ENCODE assay signal across 9 cellular contexts in the genomic region with DNA sequence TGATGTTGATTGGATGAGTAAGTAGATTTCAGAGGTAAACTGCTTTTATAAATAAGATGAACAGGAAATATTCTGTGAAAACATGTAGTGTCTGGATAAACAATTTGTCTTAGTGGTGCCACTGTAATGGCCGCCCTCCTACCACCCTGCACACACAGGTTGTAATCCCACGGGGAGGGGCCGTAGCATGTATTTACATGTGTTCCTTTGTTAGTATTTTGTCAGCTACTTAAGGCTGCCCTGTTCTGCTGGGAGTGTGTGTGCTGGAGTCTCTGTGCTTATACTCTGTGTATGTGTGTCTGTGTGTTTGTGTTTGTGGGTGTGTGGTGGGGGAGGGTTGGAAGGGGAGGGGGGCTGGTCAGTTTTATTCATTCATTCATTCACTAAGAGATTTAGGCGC. TPM values are rescaled to one million over a fixed set of nuclear protein-coding genes. Genes with fewer than 3 reads are reported as not detected.
DNase-seq lines count a peak whose midpoint lies in the region; ATAC-seq, FAIRE-seq and TF ChIP-seq lines count a peak whose summit lies in the region.
"Had no signal": no experiment of that assay in that cellular context is flagged by ENCODE, and none has a peak within 500 bp of the region (broad histone marks: within the 10 kb centered on the region; RNA-seq: fewer than 3 reads in every experiment).

No MANE protein-coding gene starts in this region.

- no peaks in the 10 kb centered on the region for H3F3A ChIP-seq in GM23338 (replicated peaks; ENCODE audit: low read depth)

- no TSS peak for BruUV-seq in GM12878 (replicated peaks; lab: Mats Ljungman, UMichigan)

- H3K9ac ChIP-seq in GM12878 (ENCODE audit: control insufficient read depth, insufficient read depth, low read length): no peak overlapping the region

- no peak for TF ChIP-seq CTCF in GM23338 (conservative IDR thresholded peaks at IDR 0.05; ENCODE audit: low read depth in 2 of 2)
- no peak for TF ChIP-seq CTCF in GM12878 (IDR thresholded peaks at IDR 0.05 in 2 of 3, conservative IDR thresholded peaks at IDR 0.05 in 1 of 3; ENCODE audit: control insufficient read depth in 2 of 3, extremely low read depth in 1 of 3, insufficient read depth in 1 of 3, low read depth in 3 of 3, low read length in 3 of 3)
- no peak for TF ChIP-seq CTCF in natural killer cell (IDR thresholded peaks at IDR 0.05)
- no peak for TF ChIP-seq CTCF in ovary (IDR thresholded peaks at IDR 0.05)

- FAIRE-seq in GM12878 (lab: Jason Lieb, UNC): no peak

- ATAC-seq in GM23338 (no peak), GM12878 (peak; percentile 17), natural killer cell (no peak)

- peaks cover 25% of the 10 kb centered on the region for H3K27me3 Mint-ChIP-seq in GM23338 (ENCODE audit: insufficient read depth, low read depth, poor library complexity)
- no peaks in the 10 kb centered on the region for H3K27me3 Mint-ChIP-seq in natural killer cell (ENCODE audit: low read depth in 2 of 2)

- peak; percentile 27 to 61 for DNase-seq in NCI-H2081 (lab: John Stamatoyannopoulos, UW)
- no peak for DNase-seq in NCI-H2081 treated with DMSO at 0.1 percent for 48 hours (lab: John Stamatoyannopoulos, UW)
- no peak for DNase-seq in GM23338 (ENCODE audit: low spot score)
- no peak for DNase-seq in GM12878 (ENCODE audit: low read depth, low spot score)
- DNase-seq in natural killer cell: no peak
- DNase-seq in ovary: no peak
- DNase-seq in dermis blood vessel endothelial cell: no peak
- DNase-seq in stimulated activated CD4-positive, alpha-beta T cell treated with anti-CD3 and anti-CD28 coated beads, Interleukin-4, amount 100 ng/mL, for 24 hours: no peak
- DNase-seq: WERI-Rb-1 had no signal

- no peaks in the 10 kb centered on the region for H3K9me2 ChIP-seq in GM23338 (ENCODE audit: insufficient read depth)

- H3K27me3 ChIP-seq in GM23338 (ENCODE audit: insufficient read depth) (peaks cover 42% of the 10 kb centered on the region), GM12878 (replicated peaks in 1 of 2; ENCODE audit: control insufficient read depth in 2 of 2, insufficient read depth in 2 of 2, low read length in 1 of 2) (no peaks in the 10 kb centered on the region), ovary (no peaks in the 10 kb centered on the region)

- no peak overlapping the region for H3K27ac Mint-ChIP-seq in GM23338
- peak overlapping the region; percentile 89 to 95 for H3K27ac Mint-ChIP-seq in natural killer cell

- CTCF ChIA-PET in GM12878 (lab: Yijun Ruan, JAX): interaction anchor here (1.0 to 1.5 kb wide), 2 partner anchors 28 to 566 kb away, joined by 3 to 4 read pairs; no protein-coding TSS in a partner anchor

- intact Hi-C loops in GM12878 (cut with micrococcal nuclease; ENCODE audit: unreplicated experiment): loop anchor here (5.0 kb wide), 1 partner anchor 47 kb away; no protein-coding TSS in a partner anchor
- intact Hi-C loops in natural killer cell (cut with micrococcal nuclease): loop anchor here (5.0 kb wide), 1 partner anchor 218 kb away; no protein-coding TSS in a partner anchor
- intact Hi-C loops in ovary (cut with DNase I): no loop called here

- no peak overlapping the region for H3K27ac ChIP-seq in GM23338 (ENCODE audit: low read depth)
- no peak overlapping the region for H3K27ac ChIP-seq in GM12878 (ENCODE audit: control insufficient read depth, insufficient read depth)
- peak overlapping the region in 1 of 2 donors; percentile 68 for H3K27ac ChIP-seq in ovary
- H3K27ac ChIP-seq: WERI-Rb-1 had no signal

- WGBS in GM12878 (ENCODE audit: insufficient coverage, insufficient replicate concordance, low lambda C conversion rate, missing lambda C conversion rate): 94% methylated on average over 4 of the region's 4 CpGs
- WGBS in ovary, 3 donors: 58 to 75% (median 63%) methylated on average over 4 of the region's 4 CpGs

- TF ChIP-seq EP300 in GM12878 (IDR thresholded peaks at IDR 0.05; ENCODE audit: borderline replicate concordance in 1 of 2, control insufficient read depth in 1 of 2, low read depth in 2 of 2, low read length in 2 of 2): no peak
- TF ChIP-seq EP300 in ovary (IDR thresholded peaks at IDR 0.05): no peak

- H3K79me2 ChIP-seq in GM23338 (replicated peaks; ENCODE audit: insufficient read depth): no peaks in the 10 kb centered on the region
- peaks cover 35% of the 10 kb centered on the region for H3K79me2 ChIP-seq in GM12878 (ENCODE audit: control insufficient read depth, insufficient read depth, low read length)

- SMC1A ChIA-PET in GM12878 (lab: Charles Lee; ENCODE audit: uncharacterized antibody, unreplicated experiment): interaction anchor here (1.0 to 1.9 kb wide), 5 partner anchors 10 to 48 kb away, joined by 3 to 5 read pairs (median 3); no protein-coding TSS in a partner anchor

- H3K36me3 Mint-ChIP-seq in GM23338 (ENCODE audit: low read depth) (no peaks in the 10 kb centered on the region; the same call in 2 of the 3 replicates), natural killer cell (peaks cover 3% of the 10 kb centered on the region)

- H3K36me3 ChIP-seq in GM23338 (ENCODE audit: insufficient read depth) (no peaks in the 10 kb centered on the region), GM12878 (ENCODE audit: control insufficient read depth in 2 of 2, insufficient read depth in 2 of 2, low read length in 1 of 2) (no peaks in the 10 kb centered on the region), ovary (no peaks in the 10 kb centered on the region)
- H3K36me3 ChIP-seq: WERI-Rb-1 had no signal

- no peak for TF ChIP-seq RAD21 in GM12878 (IDR thresholded peaks at IDR 0.05; ENCODE audit: insufficient read depth, low read depth, low read length)

- no peak overlapping the region for H3K4me3 ChIP-seq in GM23338
- H3K4me3 ChIP-seq in GM12878: no peak overlapping the region
- no peak overlapping the region for H3K4me3 ChIP-seq in ovary

- in situ Hi-C loops in GM12878 (cut with MboI): loop anchor here (25.0 kb wide), 1 partner anchor 1897 kb away; no protein-coding TSS in a partner anchor

- no peak for TF ChIP-seq POLR2A in GM12878 (IDR thresholded peaks at IDR 0.05; ENCODE audit: low read depth, low read length)
- no peak for TF ChIP-seq POLR2A in ovary (IDR thresholded peaks at IDR 0.05)

- H3K4me3 Mint-ChIP-seq in GM23338 (no peak overlapping the region), natural killer cell (peak overlapping the region; percentile 67)

- H3K9me3 Mint-ChIP-seq in GM23338: peaks cover 3% of the 10 kb centered on the region; the same call in 1 of the 3 replicates
- H3K9me3 Mint-ChIP-seq in natural killer cell: no peaks in the 10 kb centered on the region

- H3K9me3 ChIP-seq in GM12878 (replicated peaks; ENCODE audit: control insufficient read depth, insufficient read depth, low read length): no peaks in the 10 kb centered on the region
- no peaks in the 10 kb centered on the region for H3K9me3 ChIP-seq in ovary

- POLR2A ChIA-PET in GM12878 (lab: Charles Lee): interaction anchor here (1.0 kb wide), 1 partner anchor 120 kb away, joined by 5 read pairs; no protein-coding TSS in a partner anchor

- H2AFZ ChIP-seq in GM23338 (no peak overlapping the region), GM12878 (ENCODE audit: control insufficient read depth, low read depth, low read length) (no peak overlapping the region)

- peaks cover 24% of the 10 kb centered on the region for H3K4me1 Mint-ChIP-seq in GM23338
- peaks cover 77 to 80% of the 10 kb centered on the region in 2 donors for H3K4me1 Mint-ChIP-seq in natural killer cell

- no peaks in the 10 kb centered on the region for H4K20me1 ChIP-seq in GM23338 (replicated peaks; ENCODE audit: insufficient read depth)
- H4K20me1 ChIP-seq in GM12878 (ENCODE audit: control insufficient read depth, insufficient read depth): no peaks in the 10 kb centered on the region

- H3K4me1 ChIP-seq in GM23338 (ENCODE audit: insufficient read depth) (peaks cover 11% of the 10 kb centered on the region; the same call in 1 of the 2 replicates), GM12878 (ENCODE audit: control insufficient read depth, insufficient read depth, low read length) (peaks cover 10% of the 10 kb centered on the region; the same call in 1 of the 2 replicates), ovary (ENCODE audit: insufficient read depth) (peaks cover 19% of the 10 kb centered on the region)

- RAD21 ChIA-PET in GM12878 (lab: Charles Lee; ENCODE audit: unreplicated experiment): interaction anchor here (0.6 kb wide), 1 partner anchor 422 kb away, joined by 3 read pairs; no protein-coding TSS in a partner anchor

- H3K4me2 ChIP-seq in GM23338: 0 out of 2 replicates have a peak overlapping the region, but pooled peaks have one; percentile 5
- H3K4me2 ChIP-seq in GM12878 (ENCODE audit: control insufficient read depth, insufficient read depth): no peak overlapping the region; the same call in 1 of the 2 replicates

RNA-seq across cellular contexts. Expression of gene TSHZ1, which starts 5.1 kb away (rescaled TPM):
- total RNA-seq in GM23338 (2014; rRNA removed; shearing (Covaris generic)): 0.38 and 1.2 TPM in 2 replicates
- polyA plus RNA-seq in GM23338 (2016; fragmentation: Nextera tagmentation; extraction: Ambion mirVana) (0.23 TPM in 1 of 2 replicates, not detected in the other), GM12878 (2011; rRNA removed) (2.8 and 4.0 TPM in 2 replicates), GM12878 (2014; fragmentation: Illumina TruSeq; extraction: Trizol) (5.3 and 7.1 TPM in 2 replicates), GM12878 (2014; fragmentation: Nextera tagmentation; extraction: Ambion mirVana) (1 to 10 TPM; 2.2 to 2.9 TPM), GM12878 (2014; rRNA removed) (6.7 and 7.9 TPM in 2 replicates), GM12878 (2016; fragmentation: Nextera tagmentation; extraction: Ambion mirVana) (1 to 10 TPM; 2.4 to 2.8 TPM), ovary (10 to 100 TPM; 27.9 to 51.8 TPM)
- 7.5 TPM in 2 replicates for total RNA-seq in GM12878 (2013; cell fraction: nucleolus; rRNA removed)
- total RNA-seq in GM12878 (2014; rRNA removed) (8.3 and 8.7 TPM in 2 replicates), GM12878 (2014; rRNA removed; fragmentation: Illumina TruSeq; extraction: Trizol) (5.8 and 6.2 TPM in 2 replicates), GM12878 (2021) (14.0 and 15.2 TPM in 2 replicates), natural killer cell (10 to 100 TPM; 44.3 to 51.6 (median 44.8) TPM), ovary (100 to 1,000 TPM in 1 of 7 donors, 10 to 100 TPM in 6; 28.5 to 109 (median 69.0) TPM), dermis blood vessel endothelial cell (10.0 and 15.0 TPM in 2 replicates)
- 2.4 TPM for polyA plus RNA-seq in GM12878 (2011; ENCODE audit: low read depth)
- 4.4 and 4.8 TPM in 2 replicates for polyA plus RNA-seq in GM12878 (2011; cell fraction: cytosol; rRNA removed)
- 5.2 and 7.7 TPM in 2 replicates for polyA plus RNA-seq in GM12878 (2011; cell fraction: nucleus; rRNA removed)
- 4.3 and 5.1 TPM in 2 replicates for polyA plus RNA-seq in GM12878 (2012)
- polyA minus RNA-seq in GM12878 (2011; rRNA and poly(A)+ RNA removed): 4.9 and 6.4 TPM in 2 replicates
- 5.1 and 5.2 TPM in 2 replicates for polyA minus RNA-seq in GM12878 (2011; cell fraction: cytosol; rRNA and poly(A)+ RNA removed)
- polyA minus RNA-seq in GM12878 (2011; cell fraction: nucleus; rRNA and poly(A)+ RNA removed): 4.1 and 7.7 TPM in 2 replicates

RNA-seq across cellular contexts. Expression of gene PTGR3, which starts 6.7 kb away (rescaled TPM):
- total RNA-seq in GM23338 (2014; rRNA removed; shearing (Covaris generic)): 1.5 TPM in 2 replicates
- polyA plus RNA-seq in GM23338 (2016; fragmentation: Nextera tagmentation; extraction: Ambion mirVana) (0.84 and 1.1 TPM in 2 replicates), GM12878 (2011; rRNA removed) (63.9 and 69.8 TPM in 2 replicates), GM12878 (2014; fragmentation: Illumina TruSeq; extraction: Trizol) (29.5 and 30.4 TPM in 2 replicates), GM12878 (2014; fragmentation: Nextera tagmentation; extraction: Ambion mirVana) (1 to 10 TPM; 6.2 to 8.8 TPM), GM12878 (2014; rRNA removed) (29.2 and 34.8 TPM in 2 replicates), GM12878 (2016; fragmentation: Nextera tagmentation; extraction: Ambion mirVana) (10 to 100 TPM; 21.8 to 22.0 TPM), ovary (10 to 100 TPM; 19.8 to 28.4 TPM)
- 18.9 and 21.4 TPM in 2 replicates for total RNA-seq in GM12878 (2013; cell fraction: nucleolus; rRNA removed)
- total RNA-seq in GM12878 (2014; rRNA removed) (8.7 and 15.1 TPM in 2 replicates), GM12878 (2014; rRNA removed; fragmentation: Illumina TruSeq; extraction: Trizol) (12.2 and 13.2 TPM in 2 replicates), GM12878 (2021) (44.9 and 45.1 TPM in 2 replicates), natural killer cell (10 to 100 TPM; 27.4 to 29.4 (median 28.5) TPM), ovary (10 to 100 TPM; 15.4 to 55.7 (median 32.6) TPM), dermis blood vessel endothelial cell (21.1 and 23.0 TPM in 2 replicates)
- polyA plus RNA-seq in GM12878 (2011; ENCODE audit: low read depth): 7.0 TPM
- 52.5 and 53.4 TPM in 2 replicates for polyA plus RNA-seq in GM12878 (2011; cell fraction: cytosol; rRNA removed)
- 87.8 and 88.3 TPM in 2 replicates for polyA plus RNA-seq in GM12878 (2011; cell fraction: nucleus; rRNA removed)
- 16.7 and 18.1 TPM in 2 replicates for polyA plus RNA-seq in GM12878 (2012)
- 57.6 and 90.8 TPM in 2 replicates for polyA minus RNA-seq in GM12878 (2011; rRNA and poly(A)+ RNA removed)
- 15.9 and 22.5 TPM in 2 replicates for polyA minus RNA-seq in GM12878 (2011; cell fraction: cytosol; rRNA and poly(A)+ RNA removed)
- polyA minus RNA-seq in GM12878 (2011; cell fraction: nucleus; rRNA and poly(A)+ RNA removed): 34.7 and 50.0 TPM in 2 replicates

Comparison
In these comparisons a context has a peak if more than half of its experiments do, and no peak if none do; other contexts are left out.
1. DNase-seq: peak in NCI-H2081 (2 of 2); none in NCI-H2081 treated with DMSO at 0.1 percent for 48 hours (single experiment), GM23338 (single experiment), GM12878 (single experiment), natural killer cell (single experiment), ovary (0 of 5), dermis blood vessel endothelial cell (single experiment) and stimulated activated CD4-positive, alpha-beta T cell treated with anti-CD3 and anti-CD28 coated beads, Interleukin-4, amount 100 ng/mL, for 24 hours (single experiment).
2. intact Hi-C loops: an anchor here in GM12878 (5.0 kb wide) and natural killer cell (5.0 kb wide); none called in ovary.